Comparison of ENCODE assay signal across 10 cellular contexts in genomic region chr7:19106308-19107141, GRCh38. TPM values are rescaled to one million over a fixed set of nuclear protein-coding genes. Genes with fewer than 3 reads are reported as not detected.
DNase-seq lines count a peak whose midpoint lies in the region; ATAC-seq and TF ChIP-seq lines count a peak whose summit lies in the region.
"Had no signal": no experiment of that assay in that cellular context is flagged by ENCODE, and none has a peak within 500 bp of the region (broad histone marks: within the 10 kb centered on the region; RNA-seq: fewer than 3 reads in every experiment).

No MANE protein-coding gene starts in this region.

- no peaks in the 10 kb centered on the region for H3K36me3 Mint-ChIP-seq in nephron (ENCODE audit: low read depth)
- H3K36me3 Mint-ChIP-seq: CD8-positive, alpha-beta memory T cell had no signal

- peak overlapping the region; percentile 63 to 71 (median 65) for H3K27ac Mint-ChIP-seq in nephron

- H3K4me1 Mint-ChIP-seq in nephron: peaks cover 53% of the 10 kb centered on the region

- CTCF ChIA-PET in AG04450 (lab: Charles Lee): interaction anchor here (0.8 to 3.2 kb wide), 5 partner anchors 16 to 516 kb away, joined by 3 to 11 read pairs (median 7); no protein-coding TSS in a partner anchor

- H3K4me3 ChIP-seq in AG04450 (ENCODE audit: low read depth, low read length): peak overlapping the region; percentile 65
- peak overlapping the region; percentile 39 for H3K4me3 ChIP-seq in MG63
- peak overlapping the region; percentile 58 for H3K4me3 ChIP-seq in epithelial cell of esophagus (ENCODE audit: low read length)

- DNase-seq in AG04450 (ENCODE audit: low read depth, low spot score) (no peak), MG63 (no peak), epithelial cell of esophagus (ENCODE audit: low read depth) (no peak), NOMO-1 treated with dmso at 0.1 percent for 144 hours (lab: John Stamatoyannopoulos, UW; ENCODE audit: unreplicated experiment) (no peak)
- DNase-seq in activated naive CD4-positive, alpha-beta T cell treated with anti-CD3 and anti-CD28 coated beads, Interleukin-2, amount 50 U/mL, for 16 hours: no peak
- DNase-seq: CD8-positive, alpha-beta memory T cell had no signal

- no peaks in the 10 kb centered on the region for H3K36me3 ChIP-seq in MG63

- H3K27me3 Mint-ChIP-seq in nephron (ENCODE audit: low read depth): peaks cover 90% of the 10 kb centered on the region

- no peak overlapping the region for H3K27ac ChIP-seq in AG04450 (ENCODE audit: low read depth, low read length)

- TF ChIP-seq CTCF in AG04450 (IDR thresholded peaks at IDR 0.05; ENCODE audit: low read depth, low read length) (no peak), epithelial cell of esophagus (IDR thresholded peaks at IDR 0.05; ENCODE audit: insufficient read depth, low read depth, low read length, missing control alignments) (no peak), nephron (IDR thresholded peaks at IDR 0.05; ENCODE audit: unreplicated experiment in 3 of 3) (no peak)

- H3K4me3 Mint-ChIP-seq in nephron: peak overlapping the region; percentile 83 to 86 (median 86)
- H3K4me3 Mint-ChIP-seq: CD8-positive, alpha-beta memory T cell had no signal

- H3K9me3 ChIP-seq in AG04450 (ENCODE audit: control insufficient read depth, insufficient read depth, low read length) (no peaks in the 10 kb centered on the region), MG63 (no peaks in the 10 kb centered on the region)

- H3K27me3 ChIP-seq in AG04450 (ENCODE audit: control insufficient read depth, insufficient read depth, low read length) (no peaks in the 10 kb centered on the region), MG63 (peaks cover 9% of the 10 kb centered on the region; the same call in 1 of the 2 replicates)

- ATAC-seq in GM19035 (IDR thresholded peaks at IDR 0.05; ENCODE audit: unreplicated experiment): no peak
- ATAC-seq in GM21576 (IDR thresholded peaks at IDR 0.05; ENCODE audit: unreplicated experiment): no peak

- POLR2A ChIA-PET in AG04450 (lab: Yijun Ruan, JAX): interaction anchor here (2.0 kb wide), 1 partner anchor 11 kb away, joined by 6 read pairs; the partner anchor contains the start of gene TWIST1

- no peaks in the 10 kb centered on the region for H3K9me3 Mint-ChIP-seq in nephron

RNA-seq across cellular contexts. Expression of gene TWIST1, which starts 10.9 kb away (rescaled TPM):
- polyA plus RNA-seq in AG04450 (2011; rRNA removed): 19.4 and 26.5 TPM in 2 replicates
- polyA minus RNA-seq in AG04450 (2011; rRNA and poly(A)+ RNA removed): 20.6 and 24.2 TPM in 2 replicates
- 8.9 and 22.8 TPM in 2 replicates for total RNA-seq in MG63 (2014; rRNA removed; shearing (Covaris generic); ENCODE audit: low replicate concordance)
- polyA plus RNA-seq: CD8-positive, alpha-beta memory T cell had no signal

RNA-seq across cellular contexts. Expression of gene FERD3L, which starts 38.7 kb away (rescaled TPM):
- not detected in 2 replicates for polyA plus RNA-seq in AG04450 (2011; rRNA removed)
- not detected in 2 replicates for polyA minus RNA-seq in AG04450 (2011; rRNA and poly(A)+ RNA removed)
- total RNA-seq in MG63 (2014; rRNA removed; shearing (Covaris generic); ENCODE audit: low replicate concordance): not detected in 2 replicates
- total RNA-seq: CD8-positive, alpha-beta memory T cell; liver had no signal
- polyA plus RNA-seq: CD8-positive, alpha-beta memory T cell; liver had no signal
